ENCODE assay signal across 26 cellular contexts in genomic region chr11:30008946-30009525, GRCh38. TPM values are rescaled to one million over a fixed set of nuclear protein-coding genes. Genes with fewer than 3 reads are reported as not detected.
"Had no signal": no experiment of that assay in that cellular context is flagged by ENCODE, and none has a peak within 500 bp of the region (broad histone marks: within the 10 kb centered on the region; RNA-seq: fewer than 3 reads in every experiment).

No MANE protein-coding gene starts in this region.

- ATAC-seq: effector memory CD8-positive, alpha-beta T cell; gastroesophageal sphincter; left colon; naive thymus-derived CD8-positive, alpha-beta T cell; pancreas; sciatic nerve; stimulated activated memory B cell treated with anti-CD40 and anti-IgM and Interleukin-4, amounts not matched to agents 10 μg/mL and 1 μg/mL and 100 μg/mL, for 72 hours had no signal

- H3K9me3 Mint-ChIP-seq: dendritic cell treated with granulocyte-macrophage colony-stimulating factor and Interleukin-4, amounts not matched to agents 40 ng/mL and 50 ng/mL, for 4 days; neural crest cell; stimulated activated memory B cell treated with anti-CD40 and anti-IgM and Interleukin-4, amounts not matched to agents 10 μg/mL and 1 μg/mL and 100 μg/mL, for 72 hours; stimulated activated naive CD8-positive, alpha-beta T cell treated with anti-CD3 and anti-CD28 coated beads, Interleukin-15, Interleukin-2, amounts not matched to agents 100 ng/mL and 50 ng/mL, for 24 hours had no signal

- DNase-seq: effector memory CD8-positive, alpha-beta T cell; foreskin fibroblast; glutamatergic neuron; left colon; mammary epithelial cell; naive thymus-derived CD8-positive, alpha-beta T cell; nucleus accumbens; pancreas; spleen; stimulated activated CD4-positive, alpha-beta T cell treated with anti-CD3 and anti-CD28 coated beads, Interleukin-15, amount 100 ng/mL, for 24 hours; stimulated activated CD4-positive, alpha-beta T cell treated with anti-CD3 and anti-CD28 coated beads, Interleukin-1b, Interleukin-23, amount 100 ng/mL, for 48 hours; stimulated activated CD4-positive, alpha-beta T cell treated with anti-CD3 and anti-CD28 coated beads, Interleukin-4, amount 100 ng/mL, for 24 hours; tibial artery had no signal

- H3K9me3 ChIP-seq: esophagus muscularis mucosa, gastroesophageal sphincter, pancreas, tibial artery had no signal

- H3K4me1 Mint-ChIP-seq: naive thymus-derived CD8-positive, alpha-beta T cell; stimulated activated memory B cell treated with anti-CD40 and anti-IgM and Interleukin-4, amounts not matched to agents 10 μg/mL and 1 μg/mL and 100 μg/mL, for 72 hours had no signal

- H3K27me3 Mint-ChIP-seq: dendritic cell treated with granulocyte-macrophage colony-stimulating factor and Interleukin-4, amounts not matched to agents 40 ng/mL and 50 ng/mL, for 4 days; effector memory CD8-positive, alpha-beta T cell; stimulated activated memory B cell treated with anti-CD40 and anti-IgM and Interleukin-4, amounts not matched to agents 10 μg/mL and 1 μg/mL and 100 μg/mL, for 72 hours; stimulated activated naive CD8-positive, alpha-beta T cell treated with anti-CD3 and anti-CD28 coated beads, Interleukin-15, Interleukin-2, amounts not matched to agents 100 ng/mL and 50 ng/mL, for 24 hours had no signal

- H3K4me3 Mint-ChIP-seq: dendritic cell treated with granulocyte-macrophage colony-stimulating factor and Interleukin-4, amounts not matched to agents 40 ng/mL and 50 ng/mL, for 4 days; effector memory CD8-positive, alpha-beta T cell; naive thymus-derived CD8-positive, alpha-beta T cell; neural crest cell; stimulated activated memory B cell treated with anti-CD40 and anti-IgM and Interleukin-4, amounts not matched to agents 10 μg/mL and 1 μg/mL and 100 μg/mL, for 72 hours; stimulated activated naive CD8-positive, alpha-beta T cell treated with anti-CD3 and anti-CD28 coated beads, Interleukin-15, Interleukin-2, amounts not matched to agents 100 ng/mL and 50 ng/mL, for 24 hours had no signal

- H3K36me3 ChIP-seq: esophagus muscularis mucosa, gastroesophageal sphincter, pancreas, spleen, tibial artery had no signal

- H3K36me3 Mint-ChIP-seq: naive thymus-derived CD8-positive, alpha-beta T cell; stimulated activated memory B cell treated with anti-CD40 and anti-IgM and Interleukin-4, amounts not matched to agents 10 μg/mL and 1 μg/mL and 100 μg/mL, for 72 hours had no signal

- H3K4me1 ChIP-seq: esophagus muscularis mucosa, gastroesophageal sphincter, pancreas, spleen, tibial artery had no signal

- H3K4me3 ChIP-seq: esophagus muscularis mucosa, gastroesophageal sphincter, hepatocyte, pancreas, spleen, tibial artery had no signal

- H3K27ac Mint-ChIP-seq: dendritic cell treated with granulocyte-macrophage colony-stimulating factor and Interleukin-4, amounts not matched to agents 40 ng/mL and 50 ng/mL, for 4 days; effector memory CD8-positive, alpha-beta T cell; naive thymus-derived CD8-positive, alpha-beta T cell; progenitor cell of endocrine pancreas; stimulated activated memory B cell treated with anti-CD40 and anti-IgM and Interleukin-4, amounts not matched to agents 10 μg/mL and 1 μg/mL and 100 μg/mL, for 72 hours; stimulated activated naive CD8-positive, alpha-beta T cell treated with anti-CD3 and anti-CD28 coated beads, Interleukin-15, Interleukin-2, amounts not matched to agents 100 ng/mL and 50 ng/mL, for 24 hours had no signal

- H3K27me3 ChIP-seq: pancreas had no signal

- H3K27ac ChIP-seq: epithelial cell of prostate, esophagus muscularis mucosa, gastroesophageal sphincter, hepatocyte, pancreas, spleen, tibial artery had no signal

RNA-seq across cellular contexts. Expression of gene KCNA4, which starts 7.8 kb away (rescaled TPM):
- total RNA-seq: kidney epithelial cell; left colon; mammary epithelial cell; mononuclear cell; naive thymus-derived CD8-positive, alpha-beta T cell; pancreas; spleen; ureter had no signal
